Comparison of ENCODE assay signal across 1 cellular context in genomic region chr1:1122078-1122811, GRCh38.
A peak's percentile ranks its signal among the peaks of the same experiment; 100 is the strongest.
TF ChIP-seq lines count a peak whose summit lies in the region.

No MANE protein-coding gene starts in this region.

TF ChIP-seq in HepG2, 621 proteins besides CTCF, POLR2A, EP300 and RAD21 (continued from another document and continues in another):
- no peak for TF ChIP-seq ZNF646 (CRISPR knock-in tag; IDR thresholded peaks at IDR 0.05)
- TF ChIP-seq POLR2G (IDR thresholded peaks at IDR 0.05; ENCODE audit: low read depth, low read length) = no peak
- no peak for TF ChIP-seq ZNF773 (CRISPR knock-in tag; IDR thresholded peaks at IDR 0.05; ENCODE audit: borderline replicate concordance)
- TF ChIP-seq CBX5 (CRISPR knock-in tag; IDR thresholded peaks at IDR 0.05; ENCODE audit: borderline replicate concordance) = peak; percentile 23; the same call in 1 of the 2 replicates
- TF ChIP-seq ZNF564 (CRISPR knock-in tag; IDR thresholded peaks at IDR 0.05) = peak; percentile 82
- no peak for TF ChIP-seq ELF3 (CRISPR knock-in tag; IDR thresholded peaks at IDR 0.05)
- TF ChIP-seq THAP7 (CRISPR knock-in tag; IDR thresholded peaks at IDR 0.05) = 0 out of 2 replicates have a peak, but pooled peaks have one; percentile 6
- TF ChIP-seq ELK4 (CRISPR knock-in tag; IDR thresholded peaks at IDR 0.05; ENCODE audit: borderline replicate concordance) = no peak
- TF ChIP-seq AGO2 (optimal IDR thresholded peaks at IDR 0.05; ENCODE audit: low read depth, low read length) = no peak
- no peak for TF ChIP-seq ZNF530 (CRISPR knock-in tag; IDR thresholded peaks at IDR 0.05; ENCODE audit: low read depth)
- no peak for TF ChIP-seq ARNT (IDR thresholded peaks at IDR 0.05)
- no peak for TF ChIP-seq CHD2 (IDR thresholded peaks at IDR 0.05; ENCODE audit: low read depth, low read length)
- TF ChIP-seq HOXA9 (CRISPR knock-in tag; IDR thresholded peaks at IDR 0.05; ENCODE audit: borderline replicate concordance) = no peak
- TF ChIP-seq E2F5 (CRISPR knock-in tag; conservative IDR thresholded peaks at IDR 0.05) = no peak
- no peak for TF ChIP-seq SCMH1 (CRISPR knock-in tag; IDR thresholded peaks at IDR 0.05; ENCODE audit: borderline replicate concordance)
- TF ChIP-seq ZNF512B (CRISPR knock-in tag; IDR thresholded peaks at IDR 0.05; ENCODE audit: borderline replicate concordance) = peak; percentile 79; the same call in 1 of the 2 replicates
- 0 out of 2 replicates have a peak, but pooled peaks have one; percentile 34 for TF ChIP-seq ZKSCAN5 (CRISPR knock-in tag; IDR thresholded peaks at IDR 0.05)
- TF ChIP-seq NBN (conservative IDR thresholded peaks at IDR 0.05) = no peak
- 0 out of 2 replicates have a peak, but pooled peaks have one; percentile 8 for TF ChIP-seq ZMAT3 (CRISPR knock-in tag; conservative IDR thresholded peaks at IDR 0.05)
- TF ChIP-seq EED (CRISPR knock-in tag; IDR thresholded peaks at IDR 0.05) = no peak
- TF ChIP-seq SOX6 (IDR thresholded peaks at IDR 0.05) = no peak
- TF ChIP-seq SOX6 (CRISPR knock-in tag; IDR thresholded peaks at IDR 0.05) = peak; percentile 46
- TF ChIP-seq CREB1 (IDR thresholded peaks at IDR 0.05) = no peak
- TF ChIP-seq CREB1 (CRISPR knock-in tag; IDR thresholded peaks at IDR 0.05) = no peak
- no peak for TF ChIP-seq SNAPC2 (CRISPR knock-in tag; IDR thresholded peaks at IDR 0.05)
- TF ChIP-seq ZNF605 (CRISPR knock-in tag; IDR thresholded peaks at IDR 0.05) = no peak
- TF ChIP-seq DMTF1 (CRISPR knock-in tag; IDR thresholded peaks at IDR 0.05) = no peak
- 0 out of 2 replicates have a peak, but pooled peaks have one; percentile 22 for TF ChIP-seq TMF1 (CRISPR knock-in tag; IDR thresholded peaks at IDR 0.05; ENCODE audit: low read depth)
- no peak; the same call in 1 of the 2 replicates for TF ChIP-seq PAXIP1 (CRISPR knock-in tag; conservative IDR thresholded peaks at IDR 0.05)
- no peak for TF ChIP-seq MXD1 (CRISPR knock-in tag; IDR thresholded peaks at IDR 0.05)
- TF ChIP-seq ZBTB3 (CRISPR knock-in tag; IDR thresholded peaks at IDR 0.05; ENCODE audit: borderline replicate concordance, low read depth) = no peak
- TF ChIP-seq ZNF33B (CRISPR knock-in tag; IDR thresholded peaks at IDR 0.05) = no peak
- TF ChIP-seq ZBTB34 (CRISPR knock-in tag; IDR thresholded peaks at IDR 0.05) = no peak
